ENCODE assay signal across 7 cellular contexts in the genomic region with DNA sequence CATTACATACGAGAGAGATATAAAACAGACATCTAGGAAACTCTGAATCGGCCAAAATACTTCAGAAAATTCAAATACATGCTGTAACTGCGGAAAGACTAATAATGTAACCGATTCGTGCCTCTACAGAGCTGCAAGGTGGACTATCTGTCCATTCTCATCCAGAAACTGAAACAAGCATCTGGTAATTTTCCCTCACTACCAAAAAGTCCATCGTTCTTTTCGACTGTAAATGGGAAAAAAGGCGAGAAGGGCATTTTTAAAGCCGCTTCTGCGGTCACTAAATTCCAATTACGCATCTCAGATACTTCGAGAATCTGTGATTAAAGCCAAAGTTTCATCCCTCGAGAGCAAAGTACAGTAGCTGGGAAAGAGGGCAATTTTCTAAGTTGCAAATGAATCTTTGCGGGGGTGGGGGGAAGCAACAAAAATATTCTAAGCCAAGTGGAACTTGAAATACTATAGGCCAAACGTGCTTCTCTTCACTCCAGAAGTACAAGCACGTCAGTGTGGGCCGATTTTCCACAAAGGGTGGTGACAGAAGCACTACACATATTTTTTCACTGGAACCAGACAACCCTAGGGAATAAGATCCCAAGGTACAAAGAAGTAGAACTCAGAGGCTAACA. TPM values are rescaled to one million over a fixed set of nuclear protein-coding genes. Genes with fewer than 3 reads are reported as not detected.
A peak's percentile ranks its signal among the peaks of the same experiment; 100 is the strongest.
DNase-seq lines count a peak whose midpoint lies in the region; ATAC-seq, FAIRE-seq and TF ChIP-seq lines count a peak whose summit lies in the region.

No MANE protein-coding gene starts in this region.

- H3K9me3 ChIP-seq in small intestine (ENCODE audit: control insufficient read depth, low read depth): no peaks in the 10 kb centered on the region

- no peak for DNase-seq in GM23338 (ENCODE audit: low spot score)
- no peak for DNase-seq in foreskin keratinocyte
- no peak for DNase-seq in small intestine
- no peak for DNase-seq in epidermal melanocyte (ENCODE audit: insufficient read length, low spot score)

- peak overlapping the region; percentile 92 for H3K27ac Mint-ChIP-seq in GM23338

- H3F3A ChIP-seq in GM23338 (replicated peaks; ENCODE audit: low read depth): no peaks in the 10 kb centered on the region

- 0 to 1% (median 1%) methylated on average over 17 of the region's 17 CpGs for WGBS in small intestine, 3 donors

- ATAC-seq in GM23338 (no peak), foreskin keratinocyte (no peak), HG03175 (IDR thresholded peaks at IDR 0.05; ENCODE audit: unreplicated experiment) (no peak), GM19324 (IDR thresholded peaks at IDR 0.05; ENCODE audit: low FRiP score, unreplicated experiment) (no peak)

- no peak for TF ChIP-seq CTCF in GM23338 (conservative IDR thresholded peaks at IDR 0.05; ENCODE audit: low read depth in 2 of 2)
- no peak for TF ChIP-seq CTCF in VCaP (conservative IDR thresholded peaks at IDR 0.05)
- no peak for TF ChIP-seq CTCF in foreskin keratinocyte (conservative IDR thresholded peaks at IDR 0.05)

- peaks cover 70% of the 10 kb centered on the region for H3K79me2 ChIP-seq in GM23338 (replicated peaks; ENCODE audit: insufficient read depth)

- H3K27ac ChIP-seq in GM23338 (ENCODE audit: low read depth) (peak overlapping the region; percentile 85), VCaP (peak overlapping the region; percentile 94), foreskin keratinocyte (peak overlapping the region; percentile 86), small intestine (ENCODE audit: low read depth in 1 of 2, low read length in 1 of 2) (peak overlapping the region; percentile 15 to 98)

- no peaks in the 10 kb centered on the region for H3K9me2 ChIP-seq in GM23338 (ENCODE audit: insufficient read depth)

- H4K20me1 ChIP-seq in GM23338 (replicated peaks; ENCODE audit: insufficient read depth): peaks cover 48% of the 10 kb centered on the region

- H2AFZ ChIP-seq in GM23338: no peak overlapping the region

- H3K36me3 ChIP-seq in GM23338 (ENCODE audit: insufficient read depth): no peaks in the 10 kb centered on the region
- H3K36me3 ChIP-seq in small intestine (ENCODE audit: control insufficient read depth in 2 of 2, insufficient read depth in 2 of 2, low read length in 2 of 2): peaks cover 2% of the 10 kb centered on the region in 2 donors

- no peak for FAIRE-seq in small intestine (lab: Jason Lieb, UNC)

- peak overlapping the region; percentile 91 for H3K4me2 ChIP-seq in GM23338

- H3K4me3 ChIP-seq in GM23338 (peak overlapping the region; percentile 88), small intestine (ENCODE audit: low read depth in 1 of 2, low read length in 2 of 2) (peak overlapping the region; percentile 84 to 99)

- H3K9me3 Mint-ChIP-seq in GM23338: no peaks in the 10 kb centered on the region; the same call in 2 of the 3 replicates

- peaks cover 9% of the 10 kb centered on the region for H3K27me3 Mint-ChIP-seq in GM23338 (ENCODE audit: insufficient read depth, low read depth, poor library complexity)

- H3K27me3 ChIP-seq in GM23338 (ENCODE audit: insufficient read depth) (no peaks in the 10 kb centered on the region), foreskin keratinocyte (no peaks in the 10 kb centered on the region), small intestine (ENCODE audit: control insufficient read depth in 2 of 2, insufficient read depth in 2 of 2, low read length in 2 of 2) (no peaks in the 10 kb centered on the region)

- H3K4me1 ChIP-seq in GM23338 (ENCODE audit: insufficient read depth): peaks cover 24% of the 10 kb centered on the region
- H3K4me1 ChIP-seq in foreskin keratinocyte: peaks cover 5% of the 10 kb centered on the region
- peaks cover 3 to 5% of the 10 kb centered on the region in 2 donors for H3K4me1 ChIP-seq in small intestine (ENCODE audit: control insufficient read depth in 2 of 2, insufficient read depth in 1 of 2, low read depth in 1 of 2, low read length in 1 of 2)

- peaks cover 10% of the 10 kb centered on the region; the same call in 2 of the 3 replicates for H3K36me3 Mint-ChIP-seq in GM23338 (ENCODE audit: low read depth)

- H3K4me3 Mint-ChIP-seq in GM23338: peak overlapping the region; percentile 86

- H3K4me1 Mint-ChIP-seq in GM23338: peaks cover 25% of the 10 kb centered on the region; the same call in 2 of the 3 replicates

TF ChIP-seq in GM23338, 12 proteins besides CTCF, POLR2A, EP300 and RAD21 (continues in another document):
- no peak for TF ChIP-seq JUNB (IDR thresholded peaks at IDR 0.05; ENCODE audit: unreplicated experiment)
- no peak for TF ChIP-seq EZH2 (IDR thresholded peaks at IDR 0.05; ENCODE audit: low read depth, unreplicated experiment)
- TF ChIP-seq NANOG (IDR thresholded peaks at IDR 0.05; ENCODE audit: borderline replicate concordance): no peak
- TF ChIP-seq POLR2AphosphoS5 (IDR thresholded peaks at IDR 0.05; ENCODE audit: low read depth): no peak
- no peak for TF ChIP-seq CREB1 (CRISPR knock-in tag; IDR thresholded peaks at IDR 0.05; ENCODE audit: low read depth)
- TF ChIP-seq STAT1 (IDR thresholded peaks at IDR 0.05; ENCODE audit: unreplicated experiment): no peak

RNA-seq across cellular contexts. Expression of a gene that starts 1.2 kb away (rescaled TPM):
- 112 and 131 TPM in 2 replicates for total RNA-seq in GM23338 (2014; rRNA removed; shearing (Covaris generic))
- polyA plus RNA-seq in GM23338 (2016; fragmentation: Nextera tagmentation; extraction: Ambion mirVana): 68.1 and 68.4 TPM in 2 replicates
- 56.9 and 70.1 TPM in 2 replicates for total RNA-seq in foreskin keratinocyte
- polyA plus RNA-seq in foreskin keratinocyte: 18.7 and 20.3 TPM in 2 replicates
- 10 to 100 TPM; 26.5 to 34.0 (median 28.5) TPM for polyA plus RNA-seq in small intestine

RNA-seq across cellular contexts. Expression of a gene that starts 26.6 kb away (rescaled TPM):
- 2.2 and 2.9 TPM in 2 replicates for total RNA-seq in GM23338 (2014; rRNA removed; shearing (Covaris generic))
- polyA plus RNA-seq in GM23338 (2016; fragmentation: Nextera tagmentation; extraction: Ambion mirVana) (2.2 and 2.6 TPM in 2 replicates), foreskin keratinocyte (0.37 and 0.45 TPM in 2 replicates), small intestine (1 to 10 TPM; 2.5 to 3.6 (median 3.2) TPM)
- 0.42 and 0.44 TPM in 2 replicates for total RNA-seq in foreskin keratinocyte

RNA-seq across cellular contexts. Expression of a gene that starts 33.8 kb away (rescaled TPM):
- 258 and 345 TPM in 2 replicates for total RNA-seq in GM23338 (2014; rRNA removed; shearing (Covaris generic))
- polyA plus RNA-seq in GM23338 (2016; fragmentation: Nextera tagmentation; extraction: Ambion mirVana): 31.5 and 32.2 TPM in 2 replicates
- 126 and 136 TPM in 2 replicates for total RNA-seq in foreskin keratinocyte
- 185 and 194 TPM in 2 replicates for polyA plus RNA-seq in foreskin keratinocyte
- 10 to 100 TPM in 2 of 3 donors, 1 to 10 TPM in 1; 2.5 to 49.8 (median 14.9) TPM for polyA plus RNA-seq in small intestine

RNA-seq across cellular contexts. Expression of a gene that starts 41.1 kb away (rescaled TPM):
- 6.2 and 6.3 TPM in 2 replicates for total RNA-seq in GM23338 (2014; rRNA removed; shearing (Covaris generic))
- polyA plus RNA-seq in GM23338 (2016; fragmentation: Nextera tagmentation; extraction: Ambion mirVana) (1.6 and 2.7 TPM in 2 replicates), foreskin keratinocyte (not detected in 2 replicates), small intestine (under 1 TPM in 1 of 3 donors, not detected in 2; 0.12 TPM)
- not detected in 2 replicates for total RNA-seq in foreskin keratinocyte
